8 cellular contexts compared by ENCODE assay signal in genomic region chr1:206909883-206910318, GRCh38. TPM values are rescaled to one million over a fixed set of nuclear protein-coding genes. Genes with fewer than 3 reads are reported as not detected.
DNase-seq lines count a peak whose midpoint lies in the region; ATAC-seq, FAIRE-seq and TF ChIP-seq lines count a peak whose summit lies in the region.

No MANE protein-coding gene starts in this region.

- no peak for TF ChIP-seq POLR2A in body of pancreas (IDR thresholded peaks at IDR 0.05)
- TF ChIP-seq POLR2A in GM12891 (IDR thresholded peaks at IDR 0.05; ENCODE audit: low read depth, low read length) = no peak

- no peak for TF ChIP-seq CTCF in body of pancreas (IDR thresholded peaks at IDR 0.05)
- TF ChIP-seq CTCF in keratinocyte (optimal IDR thresholded peaks at IDR 0.05 in 1 of 3, IDR thresholded peaks at IDR 0.05 in 1 of 3, conservative IDR thresholded peaks at IDR 0.05 in 1 of 3; ENCODE audit: extremely low read depth in 1 of 3, insufficient read depth in 2 of 3, low read length in 3 of 3) = no peak

- H2AFZ ChIP-seq in keratinocyte (ENCODE audit: control insufficient read depth, low read length) = peak overlapping the region; percentile 44

- H3K27me3 ChIP-seq in body of pancreas = no peaks in the 10 kb centered on the region
- no peaks in the 10 kb centered on the region for H3K27me3 ChIP-seq in keratinocyte (ENCODE audit: control insufficient read depth, extremely low read depth, insufficient read depth, low read length)
- H3K27me3 ChIP-seq in stomach smooth muscle (ENCODE audit: control insufficient read depth in 1 of 2, insufficient read depth in 2 of 2, low read length in 2 of 2) = peaks cover 32 to 34% of the 10 kb centered on the region in 2 donors

- H4K20me1 ChIP-seq in keratinocyte (ENCODE audit: control insufficient read depth, extremely low read depth, insufficient read depth, low read length) = no peaks in the 10 kb centered on the region

- H3K4me1 ChIP-seq in body of pancreas = peaks cover 26% of the 10 kb centered on the region
- peaks cover 47% of the 10 kb centered on the region for H3K4me1 ChIP-seq in keratinocyte (ENCODE audit: control insufficient read depth, extremely low read depth, insufficient read depth, low read length)
- H3K4me1 ChIP-seq in stomach smooth muscle (ENCODE audit: control insufficient read depth, insufficient read depth, low read length) = peaks cover 14% of the 10 kb centered on the region

- peak; percentile 1 for ATAC-seq in body of pancreas
- no peak for ATAC-seq in GM21717 (IDR thresholded peaks at IDR 0.05; ENCODE audit: unreplicated experiment)

- H3K9me3 ChIP-seq in body of pancreas (no peaks in the 10 kb centered on the region), keratinocyte (ENCODE audit: control insufficient read depth, low read depth, low read length) (no peaks in the 10 kb centered on the region), stomach smooth muscle (ENCODE audit: control insufficient read depth in 2 of 2, low read length in 2 of 2) (no peaks in the 10 kb centered on the region)

- H3K36me3 ChIP-seq in body of pancreas (replicated peaks in 1 of 2; ENCODE audit: insufficient read depth in 1 of 2, low read depth in 2 of 2) (no peaks in the 10 kb centered on the region), keratinocyte (ENCODE audit: control insufficient read depth in 2 of 2, extremely low read depth in 1 of 2, insufficient read depth in 2 of 2, low read length in 2 of 2) (peaks cover 0 to 7% of the 10 kb centered on the region in 2 experiments), stomach smooth muscle (ENCODE audit: control insufficient read depth in 2 of 2, insufficient read depth in 2 of 2, low read length in 2 of 2) (no peaks in the 10 kb centered on the region)

- WGBS in body of pancreas, 2 donors = 26 to 67% methylated on average over 3 to 14 of the region's 14 CpGs

- FAIRE-seq in keratinocyte (lab: Jason Lieb, UNC) (no peak), GM12891 (lab: Jason Lieb, UNC) (no peak)

- no peaks in the 10 kb centered on the region for H3K9me1 ChIP-seq in keratinocyte (ENCODE audit: control insufficient read depth, extremely low read depth, insufficient read depth, low read length)

- peak; percentile 46 for DNase-seq in NCI-H510A treated with DMSO at 0.1 percent for 48 hours (lab: John Stamatoyannopoulos, UW)
- no peak for DNase-seq in NCI-H510A (lab: John Stamatoyannopoulos, UW)
- peak in 1 of 4 donors; percentile 34 for DNase-seq in body of pancreas
- DNase-seq in keratinocyte (ENCODE audit: low read depth, low spot score) = no peak
- DNase-seq in cerebellum (ENCODE audit: low spot score) = no peak
- DNase-seq in GM12891 (ENCODE audit: insufficient read length, low spot score) = no peak

- H3K4me3 ChIP-seq in body of pancreas = peak overlapping the region; percentile 9 to 20
- peak overlapping the region; percentile 43 to 75 (median 68) for H3K4me3 ChIP-seq in keratinocyte (ENCODE audit: control insufficient read depth in 2 of 3, extremely low read depth in 1 of 3, insufficient read depth in 2 of 3, low read depth in 1 of 3, low read length in 3 of 3)
- H3K4me3 ChIP-seq in stomach smooth muscle (ENCODE audit: low read length in 2 of 2) = peak overlapping the region; percentile 32 to 70

- H3K4me2 ChIP-seq in keratinocyte (ENCODE audit: control insufficient read depth, extremely low read depth, insufficient read depth, low read depth, low read length) = peak overlapping the region; percentile 91

- H3K79me2 ChIP-seq in keratinocyte (ENCODE audit: control insufficient read depth, insufficient read depth, low read length) = peaks cover 5% of the 10 kb centered on the region

- H3K27ac ChIP-seq in body of pancreas (peak overlapping the region; percentile 80 to 89 (median 86)), keratinocyte (ENCODE audit: control insufficient read depth, insufficient read depth, low read length) (peak overlapping the region; percentile 93), stomach smooth muscle (ENCODE audit: low read length) (no peak overlapping the region)

- dilution Hi-C loops in keratinocyte (cut with MboI; ENCODE audit: extremely low pct_ligation_motif_present, low sequenced_read_pairs) = no loop called here

- peak overlapping the region; percentile 82 for H3K9ac ChIP-seq in keratinocyte (ENCODE audit: control insufficient read depth, extremely low read depth, insufficient read depth, low read length)
- H3K9ac ChIP-seq in stomach smooth muscle (ENCODE audit: low read length in 2 of 2) = peak overlapping the region in 1 of 2 donors; percentile 51

- intact Hi-C loops in body of pancreas (cut with DNase I) = loop anchor here (10.0 kb wide), 1 partner anchor 425 kb away; no protein-coding TSS in a partner anchor

TF ChIP-seq in GM12891, 5 proteins besides CTCF, POLR2A, EP300 and RAD21:
- TF ChIP-seq PAX5 (IDR thresholded peaks at IDR 0.05; ENCODE audit: insufficient read depth, low read length, severe bottlenecking) (no peak), SPI1 (IDR thresholded peaks at IDR 0.05; ENCODE audit: low read depth, low read length) (no peak), POU2F2 (IDR thresholded peaks at IDR 0.05; ENCODE audit: low read depth, low read length) (no peak), TAF1 (IDR thresholded peaks at IDR 0.05; ENCODE audit: low read depth, low read length) (no peak), POLR2AphosphoS5 (IDR thresholded peaks at IDR 0.05; ENCODE audit: low read depth, low read length) (no peak)

RNA-seq across cellular contexts. Expression of gene FCMR, which starts 11.8 kb away (rescaled TPM):
- total RNA-seq in body of pancreas (1 to 10 TPM in 1 of 2 donors, not detected in 1; 2.3 TPM), cerebellum (not detected)
- 1.8 to 8.1 TPM (median 1.8 TPM) in 3 replicates for polyA plus RNA-seq in keratinocyte
- polyA plus RNA-seq in keratinocyte (2011; ENCODE audit: low read depth) = 0.31 TPM
- polyA plus RNA-seq in keratinocyte (2011; cell fraction: cytosol; rRNA removed) = 3.2 and 4.8 TPM in 2 replicates
- 1.5 and 3.1 TPM in 2 replicates for polyA plus RNA-seq in keratinocyte (2011; cell fraction: nucleus; rRNA removed)
- 1.7 and 6.8 TPM in 2 replicates for polyA plus RNA-seq in keratinocyte (2012; ENCODE audit: low replicate concordance)
- 3.3 to 10.8 TPM (median 5.8 TPM) in 3 replicates for polyA minus RNA-seq in keratinocyte
- polyA minus RNA-seq in keratinocyte (2011; cell fraction: cytosol; rRNA and poly(A)+ RNA removed) = 3.8 TPM
- polyA minus RNA-seq in keratinocyte (2011; cell fraction: nucleus; rRNA and poly(A)+ RNA removed) = 1.0 TPM in 1 of 2 replicates, not detected in the other
- 233 TPM for polyA plus RNA-seq in GM12891 (2012; ENCODE audit: low read depth, missing spikeins)

RNA-seq across cellular contexts. Expression of gene IL24, which starts 12.7 kb away (rescaled TPM):
- not detected for total RNA-seq in body of pancreas
- 2.1 to 3.1 TPM (median 2.3 TPM) in 3 replicates for polyA plus RNA-seq in keratinocyte
- polyA plus RNA-seq in keratinocyte (2011; ENCODE audit: low read depth) = 3.3 TPM
- polyA plus RNA-seq in keratinocyte (2011; cell fraction: cytosol; rRNA removed) = 1.7 and 2.5 TPM in 2 replicates
- 2.6 and 3.6 TPM in 2 replicates for polyA plus RNA-seq in keratinocyte (2011; cell fraction: nucleus; rRNA removed)
- polyA plus RNA-seq in keratinocyte (2012; ENCODE audit: low replicate concordance) = 1.3 and 5.9 TPM in 2 replicates
- polyA minus RNA-seq in keratinocyte = 0.67 to 1.5 TPM (median 0.99 TPM) in 3 replicates
- not detected for polyA minus RNA-seq in keratinocyte (2011; cell fraction: cytosol; rRNA and poly(A)+ RNA removed)
- polyA minus RNA-seq in keratinocyte (2011; cell fraction: nucleus; rRNA and poly(A)+ RNA removed) = 0.21 and 1.5 TPM in 2 replicates
- not detected for total RNA-seq in cerebellum
- polyA plus RNA-seq in GM12891 (2012; ENCODE audit: low read depth, missing spikeins) = 30.3 TPM

RNA-seq across cellular contexts. Expression of gene PIGR, which starts 36.4 kb away (rescaled TPM):
- total RNA-seq in body of pancreas (10 to 100 TPM; 14.8 to 45.1 TPM), cerebellum (3.5 TPM)
- 0.01 TPM in 1 of 3 replicates, not detected in the others for polyA plus RNA-seq in keratinocyte
- polyA plus RNA-seq in keratinocyte (2011; ENCODE audit: low read depth) = not detected
- polyA plus RNA-seq in keratinocyte (2011; cell fraction: cytosol; rRNA removed) = not detected in 2 replicates
- not detected in 2 replicates for polyA plus RNA-seq in keratinocyte (2011; cell fraction: nucleus; rRNA removed)
- polyA plus RNA-seq in keratinocyte (2012; ENCODE audit: low replicate concordance) = not detected in 2 replicates
- polyA minus RNA-seq in keratinocyte = not detected in 3 replicates
- polyA minus RNA-seq in keratinocyte (2011; cell fraction: cytosol; rRNA and poly(A)+ RNA removed) = not detected
- not detected in 2 replicates for polyA minus RNA-seq in keratinocyte (2011; cell fraction: nucleus; rRNA and poly(A)+ RNA removed)
- polyA plus RNA-seq in GM12891 (2012; ENCODE audit: low read depth, missing spikeins) = 10.4 TPM

RNA-seq across cellular contexts. Expression of gene IL20, which starts 44.5 kb away (rescaled TPM):
- total RNA-seq in body of pancreas (not detected), cerebellum (not detected)
- polyA plus RNA-seq in keratinocyte = 0.67 to 5.6 TPM (median 4.7 TPM) in 3 replicates
- polyA plus RNA-seq in keratinocyte (2011; ENCODE audit: low read depth) = 3.1 TPM
- polyA plus RNA-seq in keratinocyte (2011; cell fraction: cytosol; rRNA removed) = 1.2 and 3.1 TPM in 2 replicates
- 8.0 and 9.2 TPM in 2 replicates for polyA plus RNA-seq in keratinocyte (2011; cell fraction: nucleus; rRNA removed)
- polyA plus RNA-seq in keratinocyte (2012; ENCODE audit: low replicate concordance) = 0.45 and 4.9 TPM in 2 replicates
- 0.36 to 2.4 TPM (median 2.1 TPM) in 3 replicates for polyA minus RNA-seq in keratinocyte
- 1.7 TPM for polyA minus RNA-seq in keratinocyte (2011; cell fraction: cytosol; rRNA and poly(A)+ RNA removed)
- polyA minus RNA-seq in keratinocyte (2011; cell fraction: nucleus; rRNA and poly(A)+ RNA removed) = 2.9 and 3.0 TPM in 2 replicates
- polyA plus RNA-seq in GM12891 (2012; ENCODE audit: low read depth, missing spikeins) = not detected

Comparison
In these comparisons a context has a peak if more than half of its experiments do, and no peak if none do; other contexts are left out.
1. H3K4me3 ChIP-seq: peak in every context shown above with its lines; median percentile 68 in keratinocyte; 51 in stomach smooth muscle; 14 in body of pancreas.